Comparison of ENCODE assay signal across 8 cellular contexts in the genomic region with DNA sequence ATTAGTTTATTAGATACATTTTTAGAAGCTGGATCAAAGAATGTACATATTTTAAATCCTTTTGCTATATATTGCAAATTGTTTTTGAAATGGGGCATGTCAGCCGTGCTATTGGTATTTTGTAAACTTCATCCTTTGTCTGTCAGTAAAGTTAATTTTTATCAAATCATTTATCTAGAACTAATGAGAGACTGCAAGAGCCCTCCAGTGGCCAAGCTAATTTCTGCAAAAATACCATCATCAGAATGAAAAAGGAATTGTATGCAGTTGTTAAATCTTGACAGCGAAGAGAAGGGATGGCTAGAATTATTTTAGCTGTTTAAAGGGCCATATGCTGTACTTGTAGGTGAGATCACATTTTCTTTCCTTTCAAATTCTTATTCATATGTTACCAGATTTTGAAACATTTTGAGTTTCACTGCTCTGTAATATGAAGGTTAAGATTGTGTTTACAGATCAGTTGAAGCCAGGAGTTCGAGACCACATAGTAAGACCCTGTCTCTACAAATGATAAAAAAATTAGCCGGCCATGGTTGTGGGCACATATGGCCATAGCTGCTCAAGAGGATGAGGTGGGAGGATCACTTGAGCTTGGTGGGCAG. TPM values are rescaled to one million over a fixed set of nuclear protein-coding genes. Genes with fewer than 3 reads are reported as not detected.
DNase-seq lines count a peak whose midpoint lies in the region; ATAC-seq and TF ChIP-seq lines count a peak whose summit lies in the region.

No MANE protein-coding gene starts in this region.

- intact Hi-C loops in CD14-positive monocyte (cut with micrococcal nuclease), result loop anchor here in 1 of 2 donors (10.0 kb wide), 1 partner anchor 96 kb away; no protein-coding TSS in a partner anchor

- no peaks in the 10 kb centered on the region for H3K36me3 ChIP-seq in kidney epithelial cell (ENCODE audit: control insufficient read depth, insufficient read depth, low read length)
- H3K36me3 ChIP-seq in H7 (replicated peaks; ENCODE audit: control insufficient read depth, insufficient read depth, low read length), result no peaks in the 10 kb centered on the region

- DNase-seq in CD14-positive monocyte (ENCODE audit: low spot score), result no peak
- DNase-seq in Jurkat, Clone E6-1 (ENCODE audit: low read depth, low spot score), result peak; percentile 22
- DNase-seq in SW480 (ENCODE audit: low spot score), result peak; percentile 49
- no peak for DNase-seq in kidney epithelial cell (ENCODE audit: low read depth)
- DNase-seq in H7, result no peak

- H3K27me3 Mint-ChIP-seq in CD14-positive monocyte (ENCODE audit: low read depth in 3 of 3), result peaks cover 2 to 12% (median 4%) of the 10 kb centered on the region in 3 donors

- no peak overlapping the region for H3K4me3 Mint-ChIP-seq in CD14-positive monocyte

- no peak overlapping the region for H3K27ac Mint-ChIP-seq in CD14-positive monocyte

- H3K4me3 ChIP-seq in Jurkat, Clone E6-1 (ENCODE audit: low read length), result no peak overlapping the region
- no peak overlapping the region for H3K4me3 ChIP-seq in kidney epithelial cell (ENCODE audit: low read depth, low read length)
- H3K4me3 ChIP-seq in H7 (ENCODE audit: insufficient read depth, low read depth, low read length), result no peak overlapping the region

- ATAC-seq in HG02884 (IDR thresholded peaks at IDR 0.05; ENCODE audit: unreplicated experiment), result no peak
- ATAC-seq in HG03432 (IDR thresholded peaks at IDR 0.05; ENCODE audit: unreplicated experiment), result no peak
- no peak for ATAC-seq in GM19351 (IDR thresholded peaks at IDR 0.05; ENCODE audit: unreplicated experiment)

- H3K27me3 ChIP-seq in kidney epithelial cell (ENCODE audit: control insufficient read depth, insufficient read depth, low read length), result no peaks in the 10 kb centered on the region
- H3K27me3 ChIP-seq in H7 (ENCODE audit: control insufficient read depth, insufficient read depth, low read length), result no peaks in the 10 kb centered on the region

- TF ChIP-seq CTCF in CD14-positive monocyte (IDR thresholded peaks at IDR 0.05) (peak; percentile 51), kidney epithelial cell (IDR thresholded peaks at IDR 0.05; ENCODE audit: insufficient read depth, low read length, poor library complexity, severe bottlenecking) (peak; percentile 56)

- H3K9me3 Mint-ChIP-seq in CD14-positive monocyte, result no peaks in the 10 kb centered on the region

- no peaks in the 10 kb centered on the region for H3K4me1 Mint-ChIP-seq in CD14-positive monocyte

- no peaks in the 10 kb centered on the region for H3K36me3 Mint-ChIP-seq in CD14-positive monocyte

RNA-seq across cellular contexts. Expression of a gene that starts 8.1 kb away (rescaled TPM):
- not detected for polyA plus RNA-seq in CD14-positive monocyte
- not detected for polyA plus RNA-seq in Jurkat, Clone E6-1 (2012; ENCODE audit: insufficient read depth, insufficient read length)
- total RNA-seq in kidney epithelial cell, result 2.5 and 2.7 TPM in 2 replicates
- 81.6 and 104 TPM in 2 replicates for total RNA-seq in H7 (2014; rRNA removed; shearing (Covaris generic))

RNA-seq across cellular contexts. Expression of a gene that starts 53.0 kb away (rescaled TPM):
- 10 to 100 TPM in 1 of 2 donors, 1 to 10 TPM in 1; 9.2 to 13.4 TPM for polyA plus RNA-seq in CD14-positive monocyte
- polyA plus RNA-seq in Jurkat, Clone E6-1 (2012; ENCODE audit: insufficient read depth, insufficient read length), result 0.85 TPM
- total RNA-seq in kidney epithelial cell, result 108 and 117 TPM in 2 replicates
- 102 and 165 TPM in 2 replicates for total RNA-seq in H7 (2014; rRNA removed; shearing (Covaris generic))

Comparison
In these comparisons a context has a peak if more than half of its experiments do, and no peak if none do; other contexts are left out.
1. DNase-seq: peak in Jurkat, Clone E6-1 (single experiment) and SW480 (single experiment); none in CD14-positive monocyte (single experiment), kidney epithelial cell (single experiment) and H7 (single experiment).
2. RNA of a gene that starts 8.1 kb away (total RNA-seq): 81.6 to 104 TPM in H7; 2.5 to 2.7 TPM in kidney epithelial cell; every median in the first group is over 10 times any median in the second.